8 cellular contexts compared by ENCODE assay signal in genomic region chr3:158505117-158505516, GRCh38.
"Had no signal": no experiment of that assay in that cellular context is flagged by ENCODE, and none has a peak within 500 bp of the region (broad histone marks: within the 10 kb centered on the region; RNA-seq: fewer than 3 reads in every experiment).

No MANE protein-coding gene starts in this region.

- ATAC-seq: HCT116, K562 had no signal

- H3K27ac ChIP-seq: GM23248 had no signal

- H3K36me3 ChIP-seq: HAP-1 had no signal

- H3K27ac Mint-ChIP-seq: HFFc6 had no signal

- H3K9me3 ChIP-seq: HAP-1 had no signal

- H3K4me3 Mint-ChIP-seq: HFFc6 had no signal

- DNase-seq: GM23248, GOT3, H7, HFFc6, IMR-90 had no signal

- H3K4me3 ChIP-seq: GM23248, HAP-1, K562 had no signal
